Comparison of ENCODE assay signal across 10 cellular contexts in the genomic region with DNA sequence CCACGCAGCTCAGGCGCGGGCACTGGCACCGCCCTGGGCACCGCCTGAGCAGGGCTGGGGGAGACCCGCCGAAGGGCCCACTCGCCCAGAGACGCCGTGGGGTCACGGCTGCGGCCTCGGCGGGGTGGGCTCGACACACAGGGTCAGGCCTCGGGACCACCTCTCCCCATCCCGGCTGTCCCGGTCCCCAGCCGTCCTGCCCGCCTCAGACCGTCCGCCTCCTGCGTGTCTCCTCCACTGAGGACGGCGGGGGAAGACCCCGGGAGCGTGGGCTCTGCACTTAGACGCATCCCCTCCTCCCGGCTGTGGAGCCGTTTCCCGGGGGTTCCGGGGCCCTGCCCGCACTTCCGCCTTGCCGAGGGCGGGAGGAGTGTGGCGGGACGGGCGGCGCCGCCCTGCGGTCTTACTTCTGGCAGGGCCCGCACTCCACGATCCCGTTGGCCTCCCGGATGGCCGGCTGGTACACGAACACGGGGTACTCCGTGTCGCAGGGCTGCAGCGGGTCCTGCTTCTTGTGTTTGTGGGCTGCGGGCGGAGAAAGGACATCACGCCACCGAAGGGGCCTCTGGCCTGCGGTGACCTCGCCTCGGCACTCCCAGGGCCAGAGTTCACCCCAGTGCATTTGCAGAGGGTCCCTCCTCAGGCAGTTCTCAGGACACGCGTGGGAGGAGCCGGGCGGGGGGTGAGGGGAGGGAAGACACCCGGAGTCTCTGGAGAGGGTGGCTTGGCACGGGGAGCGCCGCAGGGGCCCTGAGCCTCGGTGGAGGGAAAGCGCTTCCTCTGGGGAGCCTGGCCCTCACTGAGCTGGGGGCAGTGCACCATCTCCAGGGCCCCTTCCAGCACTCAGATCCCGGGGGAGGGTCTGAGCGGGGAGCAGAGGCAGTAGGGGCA. TPM values are rescaled to one million over a fixed set of nuclear protein-coding genes. Genes with fewer than 3 reads are reported as not detected.
DNase-seq lines count a peak whose midpoint lies in the region; ATAC-seq and TF ChIP-seq lines count a peak whose summit lies in the region.
"Had no signal": no experiment of that assay in that cellular context is flagged by ENCODE, and none has a peak within 500 bp of the region (broad histone marks: within the 10 kb centered on the region; RNA-seq: fewer than 3 reads in every experiment).

No MANE protein-coding gene starts in this region.

- H3K27ac ChIP-seq in DOHH2 (ENCODE audit: low read depth, low read length): peak overlapping the region; percentile 53
- H3K27ac ChIP-seq in upper lobe of left lung: peak overlapping the region; percentile 86 to 97 (median 96)

- no peaks in the 10 kb centered on the region for H4K20me1 ChIP-seq in DOHH2 (ENCODE audit: control insufficient read depth, insufficient read depth, low read depth, low read length)

- H3K9me3 ChIP-seq in DOHH2 (ENCODE audit: control insufficient read depth, insufficient read depth, low read length) (no peaks in the 10 kb centered on the region), endocrine pancreas (ENCODE audit: control insufficient read depth, low read length) (no peaks in the 10 kb centered on the region), upper lobe of left lung (no peaks in the 10 kb centered on the region)

- H3K4me3 ChIP-seq in DOHH2 (ENCODE audit: low read length) (peak overlapping the region; percentile 85), endocrine pancreas (ENCODE audit: control insufficient read depth, insufficient read depth, low read length) (no peak overlapping the region), upper lobe of left lung (peak overlapping the region; percentile 46 to 81 (median 74))

- no peaks in the 10 kb centered on the region for H3K36me3 ChIP-seq in DOHH2 (ENCODE audit: control insufficient read depth, low read length)
- no peaks in the 10 kb centered on the region for H3K36me3 ChIP-seq in endocrine pancreas (ENCODE audit: control insufficient read depth, insufficient read depth, low read length)
- H3K36me3 ChIP-seq in upper lobe of left lung: no peaks in the 10 kb centered on the region

- H3K4me1 ChIP-seq in DOHH2 (ENCODE audit: control insufficient read depth, low read length): peaks cover 43% of the 10 kb centered on the region
- H3K4me1 ChIP-seq in endocrine pancreas (ENCODE audit: control insufficient read depth, insufficient read depth, low read length): no peaks in the 10 kb centered on the region
- peaks cover 15 to 32% (median 21%) of the 10 kb centered on the region in 4 donors for H3K4me1 ChIP-seq in upper lobe of left lung

- peak overlapping the region; percentile 73 for H3K9ac ChIP-seq in endocrine pancreas (ENCODE audit: control insufficient read depth, insufficient read depth, low read length)

- peak; percentile 17 for ATAC-seq in HG03095 (IDR thresholded peaks at IDR 0.05; ENCODE audit: unreplicated experiment)
- ATAC-seq in omental fat pad (ENCODE audit: low FRiP score): peak; percentile 42
- ATAC-seq in upper lobe of left lung (ENCODE audit: low FRiP score in 2 of 2): peak; percentile 30 to 81

- peak; percentile 21 to 85 (median 44) for TF ChIP-seq POLR2A in upper lobe of left lung (IDR thresholded peaks at IDR 0.05)

- H3K27me3 ChIP-seq in DOHH2 (ENCODE audit: control insufficient read depth, low read length) (no peaks in the 10 kb centered on the region), endocrine pancreas (ENCODE audit: control insufficient read depth, insufficient read depth, low read length) (no peaks in the 10 kb centered on the region), upper lobe of left lung (no peaks in the 10 kb centered on the region)

- DNase-seq in activated CD4-positive, alpha-beta T cell treated with anti-CD3 and anti-CD28 coated beads, Interleukin-2, amount 50 U/mL, for 48 hours: peak; percentile 61 to 70
- DNase-seq in omental fat pad (ENCODE audit: low spot score) (peak; percentile 28), upper lobe of left lung (peak; percentile 72 to 94), glomerular visceral epithelial cell (ENCODE audit: extremely low spot score) (no peak), T1000 (lab: John Stamatoyannopoulos, UW) (no peak)

- H3F3A ChIP-seq in DOHH2 (ENCODE audit: control insufficient read depth, insufficient read depth): peaks cover 2% of the 10 kb centered on the region

- peaks cover 3% of the 10 kb centered on the region; the same call in 1 of the 2 replicates for H3K79me2 ChIP-seq in DOHH2 (ENCODE audit: control insufficient read depth, low read length)

- 12 to 72% methylated on average over 15 to 56 of the region's 71 CpGs for WGBS in upper lobe of left lung, 2 donors

- TF ChIP-seq CTCF in DOHH2 (IDR thresholded peaks at IDR 0.05; ENCODE audit: low read depth, low read length, poor library complexity, severe bottlenecking) (peak; percentile 20), omental fat pad (IDR thresholded peaks at IDR 0.05) (no peak), upper lobe of left lung (IDR thresholded peaks at IDR 0.05) (peak in 2 of 6 experiments; percentile 6 to 25)

- no peak for TF ChIP-seq EP300 in upper lobe of left lung (IDR thresholded peaks at IDR 0.05)

- no peaks in the 10 kb centered on the region for H3K9me2 ChIP-seq in DOHH2 (replicated peaks; ENCODE audit: control insufficient read depth, low read length)

- peak overlapping the region; percentile 100 for H3K4me2 ChIP-seq in DOHH2 (ENCODE audit: low read length)

RNA-seq across cellular contexts. Expression of a gene that starts 23.1 kb away (rescaled TPM):
- not detected for total RNA-seq in omental fat pad
- not detected for total RNA-seq in upper lobe of left lung
- total RNA-seq: HT1080, renal cortical epithelial cell had no signal

Comparison
In these comparisons a context has a peak if more than half of its experiments do, and no peak if none do; other contexts are left out.
1. DNase-seq: peak in activated CD4-positive, alpha-beta T cell treated with anti-CD3 and anti-CD28 coated beads, Interleukin-2, amount 50 U/mL, for 48 hours (2 of 2), omental fat pad (single experiment) and upper lobe of left lung (2 of 2); none in glomerular visceral epithelial cell (single experiment) and T1000 (single experiment).
2. Peak in every context shown above with its lines, with median percentiles within 50 percentile points of each other: ATAC-seq.